In genomic region chr1:50474859-50475809, GRCh38 we compare ENCODE assay signal across 16 cellular contexts. TPM values are rescaled to one million over a fixed set of nuclear protein-coding genes. Genes with fewer than 3 reads are reported as not detected.
DNase-seq lines count a peak whose midpoint lies in the region; ATAC-seq and TF ChIP-seq lines count a peak whose summit lies in the region.
"Had no signal": no experiment of that assay in that cellular context is flagged by ENCODE, and none has a peak within 500 bp of the region (broad histone marks: within the 10 kb centered on the region; RNA-seq: fewer than 3 reads in every experiment).

No MANE protein-coding gene starts in this region.

- H3K9me3 Mint-ChIP-seq in type B pancreatic cell, result no peaks in the 10 kb centered on the region
- H3K9me3 Mint-ChIP-seq: activated B cell treated with CpG ODN at 0.5 μM for 24 hours; activated T-helper 1 cell treated with anti-CD3 and anti-CD28 coated beads, Interleukin-12 subunit alpha, Interleukin-12 subunit beta, Interleukin-2, Interleukin-4 antibody, amounts not matched to agents 30 ng/mL and 10 ng/mL and 1 ng/mL, durations not matched to agents 14 hours and 24 hours and 36 hours; memory B cell had no signal

- no peak overlapping the region for H3K27ac ChIP-seq in stomach
- H3K27ac ChIP-seq: psoas muscle, SJCRH30 had no signal

- no peak for TF ChIP-seq EP300 in stomach (IDR thresholded peaks at IDR 0.05)

- no peaks in the 10 kb centered on the region for H3K4me1 ChIP-seq in stomach
- H3K4me1 ChIP-seq: psoas muscle had no signal

- peaks cover 3% of the 10 kb centered on the region for H3K36me3 Mint-ChIP-seq in type B pancreatic cell

- DNase-seq in NCI-H345 (lab: John Stamatoyannopoulos, UW), result peak; percentile 7
- DNase-seq in NCI-H345 treated with DMSO at 0.1 percent for 48 hours (lab: John Stamatoyannopoulos, UW; ENCODE audit: unreplicated experiment), result no peak
- peak; percentile 10 for DNase-seq in RKO (ENCODE audit: low spot score)
- DNase-seq in fibroblast of the aortic adventitia (ENCODE audit: low read depth), result peak; percentile 3
- peak; percentile 82 for DNase-seq in renal cortical epithelial cell (ENCODE audit: low read depth)
- no peak for DNase-seq in stomach
- DNase-seq in type B pancreatic cell (ENCODE audit: extremely low spot score, unreplicated experiment), result no peak
- DNase-seq: 8988T, activated B cell treated with CpG ODN at 0.5 μM for 24 hours, caudate nucleus, DMS 273 treated with DMSO at 0.1 percent for 48 hours, psoas muscle, SJCRH30 had no signal

- no peak for TF ChIP-seq POLR2A in stomach (IDR thresholded peaks at IDR 0.05)

- H3K4me3 ChIP-seq in fibroblast of the aortic adventitia (ENCODE audit: low read depth, low read length) (no peak overlapping the region), stomach (no peak overlapping the region)
- H3K4me3 ChIP-seq: psoas muscle, SJCRH30 had no signal

- no peak overlapping the region for H3K4me3 Mint-ChIP-seq in type B pancreatic cell
- H3K4me3 Mint-ChIP-seq: activated B cell treated with CpG ODN at 0.5 μM for 24 hours; activated T-helper 1 cell treated with anti-CD3 and anti-CD28 coated beads, Interleukin-12 subunit alpha, Interleukin-12 subunit beta, Interleukin-2, Interleukin-4 antibody, amounts not matched to agents 30 ng/mL and 10 ng/mL and 1 ng/mL, durations not matched to agents 14 hours and 24 hours and 36 hours; memory B cell had no signal

- H3K27me3 Mint-ChIP-seq in type B pancreatic cell, result no peaks in the 10 kb centered on the region
- H3K27me3 Mint-ChIP-seq: activated B cell treated with CpG ODN at 0.5 μM for 24 hours, memory B cell had no signal

- no peak for TF ChIP-seq CTCF in fibroblast of the aortic adventitia (IDR thresholded peaks at IDR 0.05; ENCODE audit: insufficient read depth, low read length)
- no peak for TF ChIP-seq CTCF in stomach (IDR thresholded peaks at IDR 0.05)
- no peak for TF ChIP-seq CTCF in type B pancreatic cell (conservative IDR thresholded peaks at IDR 0.05)

- no peaks in the 10 kb centered on the region for H3K9me3 ChIP-seq in stomach
- H3K9me3 ChIP-seq: psoas muscle, SJCRH30 had no signal

- 90 to 97% (median 94%) methylated on average over 7 of the region's 7 CpGs for WGBS in stomach, 5 donors

- H3K36me3 ChIP-seq in stomach, result peaks cover 0 to 47% (median 31%) of the 10 kb centered on the region in 4 donors

- no peak for ATAC-seq in GM19452 (IDR thresholded peaks at IDR 0.05; ENCODE audit: unreplicated experiment)
- ATAC-seq: psoas muscle had no signal

- no peaks in the 10 kb centered on the region for H3K27me3 ChIP-seq in stomach
- H3K27me3 ChIP-seq: SJCRH30 had no signal

- intact Hi-C loops in stomach (cut with DNase I; ENCODE audit: low total_unique reads), result no loop called here

- H3K27ac Mint-ChIP-seq in type B pancreatic cell, result no peak overlapping the region
- H3K27ac Mint-ChIP-seq: activated B cell treated with CpG ODN at 0.5 μM for 24 hours; activated T-helper 1 cell treated with anti-CD3 and anti-CD28 coated beads, Interleukin-12 subunit alpha, Interleukin-12 subunit beta, Interleukin-2, Interleukin-4 antibody, amounts not matched to agents 30 ng/mL and 10 ng/mL and 1 ng/mL, durations not matched to agents 14 hours and 24 hours and 36 hours; memory B cell had no signal

- no peaks in the 10 kb centered on the region for H3K4me1 Mint-ChIP-seq in type B pancreatic cell (ENCODE audit: unreplicated experiment)
- H3K4me1 Mint-ChIP-seq: activated B cell treated with CpG ODN at 0.5 μM for 24 hours, memory B cell had no signal

RNA-seq across cellular contexts. Expression of gene DMRTA2, which starts 51.9 kb away (rescaled TPM):
- 0.18 TPM in 1 of 2 replicates, not detected in the other for total RNA-seq in fibroblast of the aortic adventitia (ENCODE audit: low replicate concordance)
- 0.05 TPM in 1 of 2 replicates, not detected in the other for total RNA-seq in renal cortical epithelial cell
- under 1 TPM in 1 of 5 donors, not detected in 4; 0.18 TPM for total RNA-seq in stomach
- polyA plus RNA-seq in stomach, result 1 to 10 TPM in 1 of 3 donors, not detected in 2; 1.6 TPM
- 0.29 and 0.48 TPM in 2 replicates for total RNA-seq in type B pancreatic cell (ENCODE audit: low replicate concordance)
- total RNA-seq: activated B cell treated with CpG ODN at 0.5 μM for 24 hours; activated T-helper 1 cell treated with anti-CD3 and anti-CD28 coated beads, Interleukin-12 subunit alpha, Interleukin-12 subunit beta, Interleukin-2, Interleukin-4 antibody, amounts not matched to agents 30 ng/mL and 10 ng/mL and 1 ng/mL, durations not matched to agents 14 hours and 24 hours and 36 hours; psoas muscle had no signal

Comparison
In these comparisons a context has a peak if more than half of its experiments do, and no peak if none do; other contexts are left out.
1. DNase-seq: peak in NCI-H345 (single experiment), RKO (single experiment), fibroblast of the aortic adventitia (single experiment) and renal cortical epithelial cell (single experiment); none in NCI-H345 treated with DMSO at 0.1 percent for 48 hours (single experiment), stomach (single experiment) and type B pancreatic cell (single experiment).